ENCODE assay signal across 22 cellular contexts in the genomic region with DNA sequence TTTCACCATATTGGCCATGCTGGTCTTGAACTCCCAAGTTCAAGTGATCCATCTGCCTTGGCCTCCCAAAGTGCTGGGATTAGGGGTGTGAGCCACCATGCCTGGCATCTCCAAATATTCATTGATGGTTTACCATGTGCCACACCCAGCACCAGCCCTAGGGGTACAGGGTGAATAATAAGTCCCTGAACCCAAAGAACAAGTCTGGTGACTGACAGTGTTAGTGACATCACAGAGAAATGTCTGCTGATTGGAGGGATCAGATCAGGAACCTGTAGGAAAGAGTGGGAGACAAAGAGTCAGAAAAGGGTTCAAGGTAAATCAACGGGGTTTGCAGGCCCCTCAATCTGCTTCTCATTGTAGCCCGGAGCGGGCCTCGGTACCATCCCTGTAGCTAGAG.
DNase-seq lines count a peak whose midpoint lies in the region; ATAC-seq, FAIRE-seq and TF ChIP-seq lines count a peak whose summit lies in the region.
"Had no signal": no experiment of that assay in that cellular context is flagged by ENCODE, and none has a peak within 500 bp of the region (broad histone marks: within the 10 kb centered on the region; RNA-seq: fewer than 3 reads in every experiment).

No MANE protein-coding gene starts in this region.

- H2BK12ac ChIP-seq in H1 (ENCODE audit: low read depth, low read length), result no peak overlapping the region
- H2BK12ac ChIP-seq in neuronal stem cell (ENCODE audit: low read length), result no peak overlapping the region

- CTCF ChIA-PET in HepG2 (lab: Yijun Ruan, JAX; ENCODE audit: low intra/inter-chr PET ratio, low total read pairs) (no interaction called here), H1 (lab: Charles Lee; ENCODE audit: partially characterized antibody) (interaction anchor here (0.7 to 2.4 kb wide), 3 partner anchors 10 to 275 kb away, joined by 3 to 11 read pairs (median 3); no protein-coding TSS in a partner anchor)
- CTCF ChIA-PET in CD8-positive, alpha-beta T cell (lab: Charles Lee), result interaction anchor here (0.6 to 11.6 kb wide), 3 partner anchors 132 to 603 kb away, joined by 4 to 134 read pairs (median 10); no protein-coding TSS in a partner anchor

- FAIRE-seq in HepG2 (lab: Jason Lieb, UNC) (no peak), H1 (lab: Jason Lieb, UNC) (no peak)
- FAIRE-seq: A204.1, G401.6, GM12892 had no signal

- no peak overlapping the region for H2BK15ac ChIP-seq in H1 (ENCODE audit: low read length)
- H2BK15ac ChIP-seq in neuronal stem cell (ENCODE audit: low read length), result no peak overlapping the region

- 69% methylated on average over 4 of the region's 4 CpGs for WGBS in HepG2 (ENCODE audit: low lambda C conversion rate)
- 91% methylated on average over 4 of the region's 4 CpGs for WGBS in right lobe of liver (ENCODE audit: insufficient coverage, low coverage, low lambda C conversion rate, missing lambda C conversion rate)
- 94% methylated on average over 4 of the region's 4 CpGs; no CpG with 5 or more reads in 1 of the 2 experiments for WGBS in H1 (ENCODE audit: extremely low coverage in 1 of 2, insufficient coverage in 1 of 2, insufficient read length in 1 of 2, insufficient replicate concordance in 2 of 2, low coverage in 1 of 2, low lambda C conversion rate in 2 of 2, missing lambda C conversion rate in 1 of 2), 2 experiments
- WGBS in neuronal stem cell (ENCODE audit: extremely low coverage in 2 of 2, insufficient read length in 2 of 2, insufficient replicate concordance in 1 of 2), 2 donors, result no CpG with 5 or more reads among the region's 4 CpGs

- H3K4ac ChIP-seq in H1 (replicated peaks; ENCODE audit: insufficient read length, low read depth, low read length), result no peak overlapping the region
- H3K4ac ChIP-seq in neuronal stem cell (ENCODE audit: low read length), result no peak overlapping the region

- H3K56ac ChIP-seq in H1 (replicated peaks; ENCODE audit: insufficient read length, low read depth, low read length), result no peak overlapping the region

- BruUV-seq in HepG2 (replicated peaks; lab: Mats Ljungman, UMichigan), result no TSS peak

- H3K79me1 ChIP-seq in H1 (ENCODE audit: low read depth, low read length), result no peaks in the 10 kb centered on the region
- no peaks in the 10 kb centered on the region for H3K79me1 ChIP-seq in neuronal stem cell (ENCODE audit: low read depth, low read length)

- H4K91ac ChIP-seq in H1 (replicated peaks; ENCODE audit: insufficient read length, low read length) (no peak overlapping the region), neuronal stem cell (ENCODE audit: low read depth, low read length, poor library complexity) (no peak overlapping the region)

- no peaks in the 10 kb centered on the region for H4K20me1 ChIP-seq in HepG2 (ENCODE audit: insufficient read depth, low read length)
- no peaks in the 10 kb centered on the region for H4K20me1 ChIP-seq in H1 (replicated peaks in 1 of 2; ENCODE audit: control insufficient read depth in 1 of 2, insufficient read depth in 2 of 2, low read length in 2 of 2)
- H4K20me1 ChIP-seq in osteoblast (ENCODE audit: insufficient read depth, low read length), result no peaks in the 10 kb centered on the region
- H4K20me1 ChIP-seq: BLaER1 treated with 17β-estradiol and CSF1 and Interleukin-3, amounts not matched to agents 10 nM and 100 nM had no signal

- H3K36me3 ChIP-seq in HepG2 (replicated peaks in 1 of 2; ENCODE audit: control insufficient read depth in 1 of 2, insufficient read depth in 2 of 2, low read length in 2 of 2), result no peaks in the 10 kb centered on the region
- H3K36me3 ChIP-seq in right lobe of liver, result no peaks in the 10 kb centered on the region
- no peaks in the 10 kb centered on the region for H3K36me3 ChIP-seq in H1 (ENCODE audit: control insufficient read depth in 2 of 4, insufficient read depth in 4 of 4, low read length in 3 of 4)
- no peaks in the 10 kb centered on the region for H3K36me3 ChIP-seq in osteoblast (ENCODE audit: insufficient read depth, low read length)
- no peaks in the 10 kb centered on the region for H3K36me3 ChIP-seq in neuronal stem cell (replicated peaks in 1 of 2; ENCODE audit: control insufficient read depth in 2 of 2, insufficient read depth in 2 of 2, low read length in 2 of 2)
- H3K36me3 ChIP-seq in CD8-positive, alpha-beta T cell (ENCODE audit: insufficient read depth, low read length), result no peaks in the 10 kb centered on the region
- H3K36me3 ChIP-seq: BE2C; BLaER1 treated with 17β-estradiol and CSF1 and Interleukin-3, amounts not matched to agents 10 nM and 100 nM had no signal

- H2BK5ac ChIP-seq in H1 (ENCODE audit: low read depth, low read length), result no peak overlapping the region
- H2BK5ac ChIP-seq in neuronal stem cell (ENCODE audit: low read length), result no peak overlapping the region

- no peak overlapping the region for H3K23ac ChIP-seq in H1 (ENCODE audit: insufficient read length)
- H3K23ac ChIP-seq in neuronal stem cell (ENCODE audit: low read depth, low read length, poor library complexity), result no peak overlapping the region

- intact Hi-C loops in HepG2 (cut with micrococcal nuclease; ENCODE audit: unreplicated experiment), result no loop called here
- intact Hi-C loops in right lobe of liver (cut with DNase I), result no loop called here
- intact Hi-C loops in CD8-positive, alpha-beta T cell (cut with DNase I, micrococcal nuclease), result loop anchor here in 1 of 2 experiments (10.0 kb wide), 1 partner anchor 395 kb away; no protein-coding TSS in a partner anchor

- H3K27me3 ChIP-seq in HepG2 (ENCODE audit: control insufficient read depth in 1 of 2, insufficient read depth in 2 of 2, low read length in 2 of 2) (peaks cover 0 to 3% of the 10 kb centered on the region in 2 experiments; a peak in 1 of 5 replicates), right lobe of liver (peaks cover 0 to 6% of the 10 kb centered on the region in 2 donors), H1 (replicated peaks in 1 of 4; ENCODE audit: control insufficient read depth in 3 of 4, extremely low read depth in 1 of 4, insufficient read depth in 3 of 4, low read length in 3 of 4) (no peaks in the 10 kb centered on the region), osteoblast (ENCODE audit: insufficient read depth, low read length) (no peaks in the 10 kb centered on the region), neuronal stem cell (ENCODE audit: control insufficient read depth in 3 of 3, insufficient read depth in 3 of 3, low read depth in 1 of 3, low read length in 3 of 3) (no peaks in the 10 kb centered on the region)
- H3K27me3 ChIP-seq in CD8-positive, alpha-beta T cell (ENCODE audit: insufficient read depth, low read length), result no peaks in the 10 kb centered on the region
- H3K27me3 ChIP-seq: BE2C; BLaER1 treated with 17β-estradiol and CSF1 and Interleukin-3, amounts not matched to agents 10 nM and 100 nM had no signal

- H3K27me3 Mint-ChIP-seq in CD8-positive, alpha-beta T cell (ENCODE audit: low read depth), result peaks cover 19% of the 10 kb centered on the region

- no peak for TF ChIP-seq POLR2A in HepG2 (IDR thresholded peaks at IDR 0.05; ENCODE audit: insufficient read depth in 1 of 2, low read depth in 2 of 2, low read length in 2 of 2)
- no peak for TF ChIP-seq POLR2A in right lobe of liver (IDR thresholded peaks at IDR 0.05)
- no peak for TF ChIP-seq POLR2A in H1 (IDR thresholded peaks at IDR 0.05; ENCODE audit: control extremely low read depth in 1 of 2, low read depth in 2 of 2, low read length in 2 of 2)

- no peak overlapping the region for H3K4me3 Mint-ChIP-seq in CD8-positive, alpha-beta T cell
- H3K4me3 Mint-ChIP-seq: CD14-positive monocyte; CD4-positive, alpha-beta T cell; H9 had no signal

- H3K9ac ChIP-seq in HepG2 (ENCODE audit: insufficient read depth, low read depth, low read length) (no peak overlapping the region), H1 (replicated peaks in 1 of 4; ENCODE audit: extremely low read depth in 1 of 4, low read depth in 3 of 4, low read length in 3 of 4) (no peak overlapping the region), neuronal stem cell (ENCODE audit: low read depth, low read length, poor library complexity) (no peak overlapping the region)
- H3K9ac ChIP-seq: BLaER1 treated with 17β-estradiol and CSF1 and Interleukin-3, amounts not matched to agents 10 nM and 100 nM had no signal

- TF ChIP-seq EP300 in HepG2 (IDR thresholded peaks at IDR 0.05; ENCODE audit: low read depth in 2 of 2, low read length in 2 of 2) (no peak), HepG2 (CRISPR knock-in tag; IDR thresholded peaks at IDR 0.05; ENCODE audit: borderline replicate concordance) (no peak), H1 (IDR thresholded peaks at IDR 0.05; ENCODE audit: borderline replicate concordance in 1 of 2, low read depth in 2 of 2, low read length in 2 of 2) (no peak)

- in situ Hi-C loops in HepG2 (cut with HindIII; ENCODE audit: extremely low pct_ligation_motif_present, low pct_unique_long_range_greater_than_20kb), result loop anchor here (5.0 kb wide), 1 partner anchor 603 kb away; no protein-coding TSS in a partner anchor

- no peaks in the 10 kb centered on the region for H3K23me2 ChIP-seq in H1 (ENCODE audit: low read depth, low read length)

- peaks cover 4% of the 10 kb centered on the region for H3K4me1 Mint-ChIP-seq in CD8-positive, alpha-beta T cell (ENCODE audit: low read depth)

- POLR2A ChIA-PET in HepG2 (lab: Yijun Ruan, JAX) (no interaction called here), H1 (lab: Charles Lee; ENCODE audit: partially characterized antibody) (no interaction called here)
- POLR2A ChIA-PET in CD8-positive, alpha-beta T cell (lab: Charles Lee), result no interaction called here

- TF ChIP-seq RAD21 in HepG2 (CRISPR knock-in tag; IDR thresholded peaks at IDR 0.05), result no peak
- no peak for TF ChIP-seq RAD21 in H1 (IDR thresholded peaks at IDR 0.05 in 1 of 2, conservative IDR thresholded peaks at IDR 0.05 in 1 of 2; ENCODE audit: low read depth in 2 of 2, low read length in 2 of 2)

- no peak overlapping the region for H4K5ac ChIP-seq in H1 (ENCODE audit: insufficient read length, low read depth, low read length)

- no peak overlapping the region for H3K27ac Mint-ChIP-seq in CD8-positive, alpha-beta T cell
- H3K27ac Mint-ChIP-seq: CD4-positive, alpha-beta T cell; H9 had no signal

- H3K4me1 ChIP-seq in HepG2 (ENCODE audit: insufficient read depth, low read length) (no peaks in the 10 kb centered on the region), right lobe of liver (no peaks in the 10 kb centered on the region), H1 (replicated peaks in 1 of 4; ENCODE audit: control insufficient read depth in 3 of 4, insufficient read depth in 4 of 4, low read length in 3 of 4) (no peaks in the 10 kb centered on the region), osteoblast (ENCODE audit: insufficient read depth, low read length) (peaks cover 5% of the 10 kb centered on the region), neuronal stem cell (ENCODE audit: control insufficient read depth in 2 of 2, insufficient read depth in 1 of 2, low read depth in 1 of 2, low read length in 2 of 2) (no peaks in the 10 kb centered on the region)
- H3K4me1 ChIP-seq in CD8-positive, alpha-beta T cell (ENCODE audit: insufficient read depth, low read length), result no peaks in the 10 kb centered on the region

- no peak overlapping the region for H3K27ac ChIP-seq in HepG2 (ENCODE audit: extremely low read length, insufficient read depth, low read length)
- H3K27ac ChIP-seq in right lobe of liver, result no peak overlapping the region
- no peak overlapping the region for H3K27ac ChIP-seq in H1 (ENCODE audit: low read depth, low read length)
- no peak overlapping the region for H3K27ac ChIP-seq in osteoblast (ENCODE audit: low read depth, low read length)
- H3K27ac ChIP-seq in neuronal stem cell (replicated peaks; ENCODE audit: low read length), result no peak overlapping the region
- H3K27ac ChIP-seq in CD8-positive, alpha-beta T cell (ENCODE audit: low read depth, low read length), result no peak overlapping the region
- H3K27ac ChIP-seq: 22Rv1; BLaER1 treated with 17β-estradiol and CSF1 and Interleukin-3, amounts not matched to agents 10 nM and 100 nM had no signal

- ATAC-seq in HepG2 (no peak), right lobe of liver (no peak), esophagus mucosa (peak; percentile 53)
- ATAC-seq in CD8-positive, alpha-beta T cell, result no peak
- ATAC-seq: HCT116 had no signal

- H2AK5ac ChIP-seq in H1 (ENCODE audit: low read depth, low read length), result no peak overlapping the region
- H2AK5ac ChIP-seq in neuronal stem cell (ENCODE audit: low read depth, low read length), result no peak overlapping the region

- H4K8ac ChIP-seq in H1 (ENCODE audit: extremely low read depth, insufficient read depth, low read length) (no peak overlapping the region), neuronal stem cell (ENCODE audit: low read depth, low read length) (no peak overlapping the region)

- no peak overlapping the region for H2BK20ac ChIP-seq in H1 (ENCODE audit: low read length)

- no peaks in the 10 kb centered on the region for H3K79me2 ChIP-seq in HepG2 (ENCODE audit: insufficient read depth, low read length)
- no peaks in the 10 kb centered on the region for H3K79me2 ChIP-seq in H1 (ENCODE audit: control insufficient read depth in 1 of 2, insufficient read depth in 2 of 2, low read length in 2 of 2)
- H3K79me2 ChIP-seq in osteoblast (ENCODE audit: insufficient read depth, low read length), result no peaks in the 10 kb centered on the region

- H3K14ac ChIP-seq in H1 (ENCODE audit: insufficient read length), result no peak overlapping the region
- H3K14ac ChIP-seq in neuronal stem cell (ENCODE audit: low read length), result no peak overlapping the region

- no peaks in the 10 kb centered on the region for H3K36me3 Mint-ChIP-seq in CD8-positive, alpha-beta T cell
- H3K36me3 Mint-ChIP-seq: CD14-positive monocyte had no signal

- no peaks in the 10 kb centered on the region for H3K9me3 ChIP-seq in HepG2 (ENCODE audit: low read length)
- no peaks in the 10 kb centered on the region for H3K9me3 ChIP-seq in right lobe of liver
- H3K9me3 ChIP-seq in H1 (ENCODE audit: insufficient read depth in 2 of 2, low read depth in 1 of 2, low read length in 1 of 2), result no peaks in the 10 kb centered on the region
- no peaks in the 10 kb centered on the region for H3K9me3 ChIP-seq in osteoblast (ENCODE audit: low read depth, low read length)
- no peaks in the 10 kb centered on the region for H3K9me3 ChIP-seq in neuronal stem cell (replicated peaks in 1 of 2; ENCODE audit: control insufficient read depth in 2 of 2, insufficient read depth in 1 of 2, low read depth in 1 of 2, low read length in 2 of 2)
- H3K9me3 ChIP-seq in CD8-positive, alpha-beta T cell (ENCODE audit: low read length), result no peaks in the 10 kb centered on the region
- H3K9me3 ChIP-seq: BE2C; BLaER1 treated with 17β-estradiol and CSF1 and Interleukin-3, amounts not matched to agents 10 nM and 100 nM; Caco-2 had no signal

- no peak overlapping the region for H2BK120ac ChIP-seq in H1 (replicated peaks; ENCODE audit: low read depth, low read length)
- no peak overlapping the region for H2BK120ac ChIP-seq in neuronal stem cell (ENCODE audit: low read depth, low read length)

- no peak overlapping the region for H2AFZ ChIP-seq in HepG2 (ENCODE audit: low read length)
- H2AFZ ChIP-seq in H1 (ENCODE audit: low read length), result 0 out of 2 replicates have a peak overlapping the region, but pooled peaks have one; percentile 59
- peak overlapping the region; percentile 74 for H2AFZ ChIP-seq in osteoblast (ENCODE audit: low read length)
- no peak overlapping the region for H2AFZ ChIP-seq in neuronal stem cell (ENCODE audit: low read length)

- H3K18ac ChIP-seq in H1 (ENCODE audit: extremely low read depth, low read length) (no peak overlapping the region), neuronal stem cell (ENCODE audit: low read length) (no peak overlapping the region)

- no peak overlapping the region for H3K4me3 ChIP-seq in HepG2 (replicated peaks in 1 of 3; ENCODE audit: insufficient read depth in 1 of 3, low read depth in 2 of 3, low read length in 3 of 3)
- no peak overlapping the region for H3K4me3 ChIP-seq in right lobe of liver
- H3K4me3 ChIP-seq in H1 (ENCODE audit: extremely low read depth in 1 of 4, insufficient read depth in 2 of 4, low read depth in 3 of 4, low read length in 4 of 4), result no peak overlapping the region
- no peak overlapping the region for H3K4me3 ChIP-seq in osteoblast (ENCODE audit: insufficient read depth, low read length)
- no peak overlapping the region for H3K4me3 ChIP-seq in neuronal stem cell (ENCODE audit: low read length in 2 of 2)
- H3K4me3 ChIP-seq in CD8-positive, alpha-beta T cell (ENCODE audit: low read depth, low read length), result no peak overlapping the region
- H3K4me3 ChIP-seq: BLaER1 treated with 17β-estradiol and CSF1 and Interleukin-3, amounts not matched to agents 10 nM and 100 nM had no signal

- H3K9me3 Mint-ChIP-seq in CD8-positive, alpha-beta T cell, result no peaks in the 10 kb centered on the region
- H3K9me3 Mint-ChIP-seq: CD14-positive monocyte; CD4-positive, alpha-beta T cell; H9 had no signal

- no peak overlapping the region for H3K4me2 ChIP-seq in HepG2 (ENCODE audit: low read depth, low read length)
- no peak overlapping the region for H3K4me2 ChIP-seq in H1 (ENCODE audit: insufficient read depth in 1 of 2, low read depth in 2 of 2, low read length in 2 of 2)
- H3K4me2 ChIP-seq in osteoblast (ENCODE audit: insufficient read depth, low read length), result peak overlapping the region; percentile 32
- no peak overlapping the region for H3K4me2 ChIP-seq in neuronal stem cell (ENCODE audit: insufficient read depth, low read length, poor library complexity, severe bottlenecking)
- H3K4me2 ChIP-seq: BLaER1 treated with 17β-estradiol and CSF1 and Interleukin-3, amounts not matched to agents 10 nM and 100 nM had no signal

- DNase-seq in HepG2 (ENCODE audit: low spot score), result no peak
- no peak for DNase-seq in right lobe of liver
- DNase-seq in H1 (ENCODE audit: low read depth in 1 of 2, low spot score in 2 of 2), result no peak
- DNase-seq in osteoblast (ENCODE audit: insufficient read length, low spot score, missing footprints), result no peak
- no peak for DNase-seq in neuronal stem cell (ENCODE audit: low spot score)
- no peak for DNase-seq in CD8-positive, alpha-beta T cell
- no peak for DNase-seq in SIG-M5 (lab: John Stamatoyannopoulos, UW)
- DNase-seq: AML-193; BE2C; Caco-2; CD4-positive, alpha-beta T cell; DMS153; DND-41; H9 had no signal

- no peak for TF ChIP-seq CTCF in HepG2 (CRISPR knock-in tag; IDR thresholded peaks at IDR 0.05)
- no peak for TF ChIP-seq CTCF in right lobe of liver (IDR thresholded peaks at IDR 0.05)
- no peak for TF ChIP-seq CTCF in H1 (IDR thresholded peaks at IDR 0.05; ENCODE audit: control extremely low read depth in 1 of 3, insufficient read depth in 1 of 3, low read depth in 1 of 3, low read length in 3 of 3)
- TF ChIP-seq CTCF in osteoblast (IDR thresholded peaks at IDR 0.05; ENCODE audit: extremely low read depth, low read depth, low read length), result no peak
- TF ChIP-seq CTCF in CD8-positive, alpha-beta T cell (IDR thresholded peaks at IDR 0.05), result no peak

Comparison
In these comparisons a context has a peak if more than half of its experiments do, and no peak if none do; other contexts are left out.
1. H2AFZ ChIP-seq: peak in H1 (single experiment) and osteoblast (single experiment); none in HepG2 (single experiment) and neuronal stem cell (single experiment).